ENCODE assay signal across 16 cellular contexts in genomic region chr22:26406118-26406517, GRCh38. TPM values are rescaled to one million over a fixed set of nuclear protein-coding genes. Genes with fewer than 3 reads are reported as not detected.
DNase-seq lines count a peak whose midpoint lies in the region; ATAC-seq and TF ChIP-seq lines count a peak whose summit lies in the region.
"Had no signal": no experiment of that assay in that cellular context is flagged by ENCODE, and none has a peak within 500 bp of the region (broad histone marks: within the 10 kb centered on the region; RNA-seq: fewer than 3 reads in every experiment).

No MANE protein-coding gene starts in this region.

- intact Hi-C loops in HCT116 (cut with micrococcal nuclease): no loop called here
- intact Hi-C loops in esophagus muscularis mucosa (cut with DNase I): no loop called here

- TF ChIP-seq POLR2A in HCT116 (IDR thresholded peaks at IDR 0.05; ENCODE audit: borderline replicate concordance, extremely low read depth, insufficient read depth, insufficient read length): no peak
- TF ChIP-seq POLR2A in esophagus muscularis mucosa (IDR thresholded peaks at IDR 0.05; ENCODE audit: low read depth): no peak

- no peak for TF ChIP-seq RAD21 in HCT116 (IDR thresholded peaks at IDR 0.05; ENCODE audit: low read depth)

- H3K4me1 ChIP-seq in HCT116 (ENCODE audit: control insufficient read depth in 1 of 2, insufficient read depth in 2 of 2, low read length in 2 of 2) (no peaks in the 10 kb centered on the region), esophagus muscularis mucosa (no peaks in the 10 kb centered on the region)
- H3K4me1 ChIP-seq: SJSA1 had no signal

- no peaks in the 10 kb centered on the region; the same call in 1 of the 2 replicates for H4K20me1 ChIP-seq in HCT116 (ENCODE audit: insufficient read depth)

- POLR2A ChIA-PET in HCT116 (lab: Charles Lee): no interaction called here

- no peaks in the 10 kb centered on the region for H3K36me3 ChIP-seq in HCT116 (ENCODE audit: control insufficient read depth in 1 of 2, insufficient read depth in 2 of 2, low read length in 2 of 2)
- H3K36me3 ChIP-seq in esophagus muscularis mucosa: no peaks in the 10 kb centered on the region
- H3K36me3 ChIP-seq: right atrium auricular region, SJSA1 had no signal

- no peak overlapping the region for H3K27ac ChIP-seq in HCT116 (ENCODE audit: low read depth, low read length)
- H3K27ac ChIP-seq in esophagus muscularis mucosa (replicated peaks in 1 of 4): no peak overlapping the region
- H3K27ac ChIP-seq: right atrium auricular region, SJSA1 had no signal

- ATAC-seq in HCT116 (peak; percentile 53; the same call in 1 of the 2 replicates), GM21526 (IDR thresholded peaks at IDR 0.05; ENCODE audit: low FRiP score, unreplicated experiment) (no peak)
- ATAC-seq: left cardiac atrium; naive thymus-derived CD4-positive, alpha-beta T cell had no signal

- CTCF ChIA-PET in HCT116 (lab: Charles Lee): interaction anchor here (0.7 kb wide), 1 partner anchor 38 kb away, joined by 3 read pairs; no protein-coding TSS in a partner anchor

- H3K9ac ChIP-seq in HCT116 (ENCODE audit: low read length): no peak overlapping the region

- TF ChIP-seq EP300 in esophagus muscularis mucosa (IDR thresholded peaks at IDR 0.05): no peak

- H2AFZ ChIP-seq in HCT116 (ENCODE audit: low read depth, low read length, poor library complexity, severe bottlenecking): no peak overlapping the region

- H3K9me2 ChIP-seq in HCT116 (ENCODE audit: insufficient read depth): no peaks in the 10 kb centered on the region

- RAD21 ChIA-PET in HCT116 (lab: Charles Lee; ENCODE audit: low non-redundant PET in 1 of 2, low total read pairs in 2 of 2, uncharacterized antibody in 2 of 2, unreplicated experiment in 2 of 2): no interaction called here

- no TSS peak for BruUV-seq in HCT116 (replicated peaks; lab: Mats Ljungman, UMichigan)

- H3K4me3 ChIP-seq in HCT116 (replicated peaks in 1 of 2; ENCODE audit: low read depth in 1 of 2, low read length in 2 of 2) (no peak overlapping the region), fibroblast of mammary gland (ENCODE audit: control insufficient read depth, low read depth, low read length) (no peak overlapping the region), esophagus muscularis mucosa (no peak overlapping the region)
- H3K4me3 ChIP-seq: right atrium auricular region, SJSA1 had no signal

- H3K4me2 ChIP-seq in HCT116 (ENCODE audit: low read length): no peak overlapping the region

- in situ Hi-C loops in ACHN (cut with HindIII; ENCODE audit: low pct_ligation_motif_present, low pct_unique_long_range_greater_than_20kb, low sequenced_read_pairs): no loop called here

- H3K27me3 ChIP-seq in HCT116 (ENCODE audit: insufficient read depth, low read length): peaks cover 26% of the 10 kb centered on the region
- peaks cover 0 to 39% (median 0%) of the 10 kb centered on the region in 4 donors for H3K27me3 ChIP-seq in esophagus muscularis mucosa
- H3K27me3 ChIP-seq: right atrium auricular region had no signal

- H3K79me2 ChIP-seq in HCT116 (ENCODE audit: insufficient read depth, low read length): no peaks in the 10 kb centered on the region

- peak; percentile 70 for DNase-seq in DMS153 (lab: John Stamatoyannopoulos, UW)
- no peak for DNase-seq in HCT116 (ENCODE audit: low read depth, low spot score)
- peak; percentile 23 for DNase-seq in NCI-H774 (lab: John Stamatoyannopoulos, UW)
- DNase-seq in fibroblast of mammary gland (ENCODE audit: low read depth): peak; percentile 79
- DNase-seq in ACHN: no peak
- DNase-seq in esophagus muscularis mucosa (ENCODE audit: extremely low spot score): no peak
- DNase-seq: activated CD4-positive, CD25-positive, alpha-beta regulatory T cell; aorta; Calu3; effector CD8-positive, alpha-beta T cell; left cardiac atrium; naive thymus-derived CD4-positive, alpha-beta T cell; NCI-H524 treated with DMSO at 0.1 percent for 48 hours had no signal

- 83% methylated on average over 4 of the region's 4 CpGs for WGBS in esophagus muscularis mucosa

- H3K9me3 ChIP-seq in HCT116 (ENCODE audit: control insufficient read depth in 1 of 2, insufficient read depth in 1 of 2, low read depth in 1 of 2, low read length in 2 of 2) (peaks cover 0 to 2% of the 10 kb centered on the region in 2 experiments; a peak in 1 of 4 replicates), esophagus muscularis mucosa (no peaks in the 10 kb centered on the region)
- H3K9me3 ChIP-seq: right atrium auricular region, SJSA1 had no signal

- TF ChIP-seq CTCF in HCT116 (IDR thresholded peaks at IDR 0.05 in 2 of 3, conservative IDR thresholded peaks at IDR 0.05 in 1 of 3; ENCODE audit: borderline replicate concordance in 1 of 3, insufficient read depth in 1 of 3, low read depth in 2 of 3, low read length in 2 of 3): no peak
- no peak for TF ChIP-seq CTCF in fibroblast of mammary gland (conservative IDR thresholded peaks at IDR 0.05; ENCODE audit: control insufficient read depth, insufficient read depth, low read depth, low read length)
- no peak for TF ChIP-seq CTCF in esophagus muscularis mucosa (IDR thresholded peaks at IDR 0.05)

TF ChIP-seq in HCT116, 20 proteins besides CTCF, POLR2A, EP300 and RAD21:
- TF ChIP-seq, protein P1, sequence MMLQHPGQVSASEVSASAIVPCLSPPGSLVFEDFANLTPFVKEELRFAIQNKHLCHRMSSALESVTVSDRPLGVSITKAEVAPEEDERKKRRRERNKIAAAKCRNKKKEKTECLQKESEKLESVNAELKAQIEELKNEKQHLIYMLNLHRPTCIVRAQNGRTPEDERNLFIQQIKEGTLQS (IDR thresholded peaks at IDR 0.05): no peak
- TF ChIP-seq TCF7L2 (IDR thresholded peaks at IDR 0.05; ENCODE audit: borderline replicate concordance, extremely low read depth, insufficient read depth, insufficient read length) (no peak), FOSL1 (IDR thresholded peaks at IDR 0.05; ENCODE audit: low read depth) (no peak), EZH2 (IDR thresholded peaks at IDR 0.05) (no peak), CEBPB (IDR thresholded peaks at IDR 0.05; ENCODE audit: low read depth) (no peak), EGR1 (IDR thresholded peaks at IDR 0.05; ENCODE audit: low read depth) (no peak), SRF (IDR thresholded peaks at IDR 0.05; ENCODE audit: low read depth) (no peak), YY1 (IDR thresholded peaks at IDR 0.05; ENCODE audit: extremely low read depth, insufficient replicate concordance, low read depth, low read length) (no peak), ZFX (IDR thresholded peaks at IDR 0.05) (no peak), ZNF274 (IDR thresholded peaks at IDR 0.05; ENCODE audit: low read depth, low read length) (no peak), POLR2AphosphoS5 (IDR thresholded peaks at IDR 0.05; ENCODE audit: low read depth, low read length) (no peak), JUND (IDR thresholded peaks at IDR 0.05) (no peak)
- TF ChIP-seq, protein P2, sequence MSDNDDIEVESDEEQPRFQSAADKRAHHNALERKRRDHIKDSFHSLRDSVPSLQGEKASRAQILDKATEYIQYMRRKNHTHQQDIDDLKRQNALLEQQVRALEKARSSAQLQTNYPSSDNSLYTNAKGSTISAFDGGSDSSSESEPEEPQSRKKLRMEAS (IDR thresholded peaks at IDR 0.05): no peak

RNA-seq across cellular contexts. Expression of gene ASPHD2, which starts 22.9 kb away (rescaled TPM):
- total RNA-seq in HCT116 (2021; ENCODE audit: unreplicated experiment) (4.1 TPM), esophagus muscularis mucosa (1 to 10 TPM in 2 of 4 donors, under 1 TPM in 2; 0.42 to 1.1 (median 0.88) TPM)
- 2.6 and 3.3 TPM in 2 replicates for polyA plus RNA-seq in HCT116 (2012)

Comparison
In these comparisons a context has a peak if more than half of its experiments do, and no peak if none do; other contexts are left out.
1. DNase-seq: peak in DMS153 (single experiment), NCI-H774 (single experiment) and fibroblast of mammary gland (single experiment); none in HCT116 (single experiment), ACHN (single experiment) and esophagus muscularis mucosa (single experiment).